16 cellular contexts compared by ENCODE assay signal in genomic region chr3:67617518-67617917, GRCh38. TPM values are rescaled to one million over a fixed set of nuclear protein-coding genes. Genes with fewer than 3 reads are reported as not detected.
DNase-seq lines count a peak whose midpoint lies in the region; ATAC-seq and TF ChIP-seq lines count a peak whose summit lies in the region.
"Had no signal": no experiment of that assay in that cellular context is flagged by ENCODE, and none has a peak within 500 bp of the region (broad histone marks: within the 10 kb centered on the region; RNA-seq: fewer than 3 reads in every experiment).

No MANE protein-coding gene starts in this region.

- no peak overlapping the region for H2AFZ ChIP-seq in OCI-LY3 (ENCODE audit: low read depth, low read length)
- H2AFZ ChIP-seq in hepatocyte: no peak overlapping the region

- 100% methylated on average over 1 of the region's 1 CpG for WGBS in hepatocyte (ENCODE audit: low lambda C conversion rate, missing lambda C conversion rate)

- H3K36me3 ChIP-seq in OCI-LY3 (replicated peaks; ENCODE audit: low read depth, low read length) (peaks cover 54% of the 10 kb centered on the region), hepatocyte (replicated peaks; ENCODE audit: insufficient read depth, low read depth) (no peaks in the 10 kb centered on the region)

- TF ChIP-seq CTCF in OCI-LY3 (IDR thresholded peaks at IDR 0.05; ENCODE audit: low read depth, low read length): no peak
- TF ChIP-seq CTCF in hepatocyte (IDR thresholded peaks at IDR 0.05; ENCODE audit: poor library complexity): no peak

- intact Hi-C loops in posterior vena cava (cut with DNase I): no loop called here

- no peaks in the 10 kb centered on the region for H3K9me2 ChIP-seq in hepatocyte (replicated peaks; ENCODE audit: insufficient read depth)

- H3K9me3 ChIP-seq in OCI-LY3 (ENCODE audit: insufficient read depth, low read length) (no peaks in the 10 kb centered on the region), hepatocyte (ENCODE audit: low read depth) (no peaks in the 10 kb centered on the region)
- H3K9me3 ChIP-seq: heart left ventricle, vagina had no signal

- no peak overlapping the region for H3K9ac ChIP-seq in OCI-LY3 (ENCODE audit: low read length)

- no peak overlapping the region for H3K4me3 ChIP-seq in OCI-LY3 (ENCODE audit: low read length)
- no peak overlapping the region for H3K4me3 ChIP-seq in hepatocyte
- H3K4me3 ChIP-seq: heart left ventricle, vagina had no signal

- no peak for DNase-seq in posterior vena cava (ENCODE audit: low spot score)
- no peak for DNase-seq in hepatocyte (ENCODE audit: low spot score)
- DNase-seq in HuH-7 (ENCODE audit: low spot score): no peak
- DNase-seq: activated CD4-positive, alpha-beta memory T cell treated with anti-CD3 and anti-CD28 coated beads for 36 hours; activated T-cell treated with anti-CD3 and anti-CD28 coated beads, Interleukin-2, amount 50 U/mL, for 48 hours; HCEC 1CT; heart left ventricle; IMR-90; NCI-H1105 treated with DMSO at 0.1 percent for 48 hours; nephron progenitor cell had no signal

- H3K4me2 ChIP-seq in OCI-LY3 (ENCODE audit: low read length) (peak overlapping the region; percentile 13), hepatocyte (no peak overlapping the region)

- H3K27me3 ChIP-seq in OCI-LY3 (ENCODE audit: low read depth, low read length): no peaks in the 10 kb centered on the region
- H3K27me3 ChIP-seq in hepatocyte: no peaks in the 10 kb centered on the region
- H3K27me3 ChIP-seq: heart left ventricle, vagina had no signal

- H4K20me1 ChIP-seq in OCI-LY3 (ENCODE audit: insufficient read depth, low read length): peaks cover 48% of the 10 kb centered on the region
- H4K20me1 ChIP-seq in hepatocyte (ENCODE audit: insufficient read depth, poor library complexity, severe bottlenecking): peaks cover 3% of the 10 kb centered on the region

- peak overlapping the region; percentile 45 for H3K27ac ChIP-seq in OCI-LY3 (ENCODE audit: low read length)
- H3K27ac ChIP-seq in hepatocyte: no peak overlapping the region
- H3K27ac ChIP-seq: heart left ventricle, vagina had no signal

- H3K4me1 ChIP-seq in OCI-LY3 (ENCODE audit: low read length): peaks cover 34% of the 10 kb centered on the region
- H3K4me1 ChIP-seq in hepatocyte (ENCODE audit: insufficient read depth): no peaks in the 10 kb centered on the region
- H3K4me1 ChIP-seq: vagina had no signal

- ATAC-seq in GM18511 (IDR thresholded peaks at IDR 0.05; ENCODE audit: unreplicated experiment): peak; percentile 90
- ATAC-seq in GM21447 (IDR thresholded peaks at IDR 0.05; ENCODE audit: unreplicated experiment): peak; percentile 85
- ATAC-seq in HG03159 (IDR thresholded peaks at IDR 0.05; ENCODE audit: unreplicated experiment): peak; percentile 87
- ATAC-seq in HG03135 (IDR thresholded peaks at IDR 0.05; ENCODE audit: unreplicated experiment): no peak
- ATAC-seq: heart left ventricle had no signal

- H3K79me2 ChIP-seq in OCI-LY3 (ENCODE audit: low read length) (peaks cover 53% of the 10 kb centered on the region), hepatocyte (peaks cover 45% of the 10 kb centered on the region)

RNA-seq across cellular contexts. Expression of gene SUCLG2, which starts 36.9 kb away (rescaled TPM):
- 10 to 100 TPM; 51.5 to 51.9 TPM for total RNA-seq in posterior vena cava
- 87.7 and 94.2 TPM in 2 replicates for total RNA-seq in hepatocyte
- polyA plus RNA-seq in hepatocyte: 52.1 and 58.0 TPM in 2 replicates
